In genomic region chr1:22450421-22451021, GRCh38 we compare ENCODE assay signal across 1 cellular context.
TF ChIP-seq lines count a peak whose summit lies in the region.

No MANE protein-coding gene starts in this region.

TF ChIP-seq in HepG2, 621 proteins besides CTCF, POLR2A, EP300 and RAD21 (continued from another document and continues in another):
- TF ChIP-seq AHDC1 (CRISPR knock-in tag; IDR thresholded peaks at IDR 0.05; ENCODE audit: borderline replicate concordance) = no peak
- no peak for TF ChIP-seq ZXDC (CRISPR knock-in tag; IDR thresholded peaks at IDR 0.05)
- peak; percentile 66; the same call in 1 of the 2 replicates for TF ChIP-seq FOXA1 (IDR thresholded peaks at IDR 0.05)
- peak; percentile 59 for TF ChIP-seq FOXA1 (CRISPR knock-in tag; IDR thresholded peaks at IDR 0.05)
- no peak for TF ChIP-seq U2AF2 (IDR thresholded peaks at IDR 0.05; ENCODE audit: low read depth, low read length)
- no peak for TF ChIP-seq TBX3 (IDR thresholded peaks at IDR 0.05; ENCODE audit: borderline replicate concordance)
- TF ChIP-seq ETV6 (CRISPR knock-in tag; conservative IDR thresholded peaks at IDR 0.05) = no peak
- TF ChIP-seq HMG20B (CRISPR knock-in tag; conservative IDR thresholded peaks at IDR 0.05) = no peak
- TF ChIP-seq ZNF513 (CRISPR knock-in tag; conservative IDR thresholded peaks at IDR 0.05) = no peak
- no peak for TF ChIP-seq TRIM22 (IDR thresholded peaks at IDR 0.05)
- no peak for TF ChIP-seq ZNF550 (CRISPR knock-in tag; IDR thresholded peaks at IDR 0.05; ENCODE audit: borderline replicate concordance)
- no peak for TF ChIP-seq ZNF674 (CRISPR knock-in tag; IDR thresholded peaks at IDR 0.05; ENCODE audit: low read depth)
- no peak for TF ChIP-seq NFYB (CRISPR knock-in tag; IDR thresholded peaks at IDR 0.05)
- TF ChIP-seq RBAK (CRISPR knock-in tag; IDR thresholded peaks at IDR 0.05) = no peak
- no peak for TF ChIP-seq XBP1 (CRISPR knock-in tag; IDR thresholded peaks at IDR 0.05)
- peak; percentile 66; the same call in 1 of the 2 replicates for TF ChIP-seq MEIS2 (CRISPR knock-in tag; IDR thresholded peaks at IDR 0.05)
- no peak for TF ChIP-seq ZNF549 (CRISPR knock-in tag; IDR thresholded peaks at IDR 0.05)
- TF ChIP-seq GRHL1 (CRISPR knock-in tag; conservative IDR thresholded peaks at IDR 0.05) = no peak
- TF ChIP-seq ZNF335 (CRISPR knock-in tag; IDR thresholded peaks at IDR 0.05) = no peak
- TF ChIP-seq ZFP91 (CRISPR knock-in tag; IDR thresholded peaks at IDR 0.05; ENCODE audit: borderline replicate concordance) = no peak
- TF ChIP-seq NKX3-1 (CRISPR knock-in tag; IDR thresholded peaks at IDR 0.05) = no peak
- TF ChIP-seq ZNF296 (CRISPR knock-in tag; conservative IDR thresholded peaks at IDR 0.05) = no peak
- TF ChIP-seq TEAD3 (CRISPR knock-in tag; optimal IDR thresholded peaks at IDR 0.05; ENCODE audit: borderline replicate concordance) = peak; percentile 82
- no peak for TF ChIP-seq ARID2 (CRISPR knock-in tag; IDR thresholded peaks at IDR 0.05; ENCODE audit: borderline replicate concordance)
- no peak for TF ChIP-seq ZNF407 (CRISPR knock-in tag; IDR thresholded peaks at IDR 0.05; ENCODE audit: not compliant biosample characterization)
- TF ChIP-seq POLR2G (IDR thresholded peaks at IDR 0.05; ENCODE audit: low read depth, low read length) = 0 out of 2 replicates have a peak, but pooled peaks have one; percentile 44
- TF ChIP-seq ZNF713 (CRISPR knock-in tag; IDR thresholded peaks at IDR 0.05) = no peak
- no peak for TF ChIP-seq ZSCAN9 (CRISPR knock-in tag; IDR thresholded peaks at IDR 0.05; ENCODE audit: borderline replicate concordance)
- no peak for TF ChIP-seq ZNF75D (CRISPR knock-in tag; IDR thresholded peaks at IDR 0.05; ENCODE audit: borderline replicate concordance)
- no peak for TF ChIP-seq CC2D1A (CRISPR knock-in tag; IDR thresholded peaks at IDR 0.05)
- no peak for TF ChIP-seq DR1 (CRISPR knock-in tag; IDR thresholded peaks at IDR 0.05)
- TF ChIP-seq PBX3 (CRISPR knock-in tag; IDR thresholded peaks at IDR 0.05; ENCODE audit: borderline replicate concordance) = no peak
- TF ChIP-seq ZFAT (CRISPR knock-in tag; conservative IDR thresholded peaks at IDR 0.05) = no peak
- 0 out of 2 replicates have a peak, but pooled peaks have one; percentile 53 for TF ChIP-seq AKAP8 (CRISPR knock-in tag; IDR thresholded peaks at IDR 0.05)
- TF ChIP-seq PHF5A (CRISPR knock-in tag; IDR thresholded peaks at IDR 0.05; ENCODE audit: low read depth, unreplicated experiment) = no peak
